In the genomic region with DNA sequence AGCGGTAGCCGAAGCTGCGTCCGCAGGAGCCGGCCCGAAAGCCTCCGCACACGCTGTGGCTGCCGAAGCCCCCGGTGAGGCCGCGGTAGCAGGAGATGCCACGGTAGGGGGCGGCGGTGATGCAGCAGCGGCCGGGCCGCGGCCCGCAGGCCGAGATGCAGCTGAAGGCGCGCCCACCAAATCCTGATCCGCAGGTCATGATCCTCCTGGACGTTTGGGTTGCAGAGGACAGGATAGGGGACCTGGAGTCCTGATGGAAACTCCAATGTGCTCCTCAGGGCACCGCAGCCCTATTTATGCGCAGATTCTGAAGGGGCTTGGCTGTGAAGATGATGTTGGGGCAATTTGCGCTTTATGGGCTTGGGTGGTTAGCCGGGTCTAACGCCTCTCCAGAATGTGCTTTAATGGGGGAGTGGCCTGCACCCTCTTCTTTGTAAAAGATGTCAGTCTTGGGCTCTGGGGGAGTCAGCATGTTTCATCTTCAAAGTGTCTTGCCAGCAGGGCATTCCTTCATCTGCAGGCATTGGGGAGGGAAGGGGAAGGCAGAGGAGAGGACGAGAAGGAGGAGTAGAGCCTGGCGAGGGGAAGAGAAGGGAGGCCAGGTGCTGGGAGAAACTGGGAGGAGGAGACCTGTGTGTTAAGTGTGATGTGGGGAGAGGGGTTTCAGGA, we compare ENCODE assay signal across 29 cellular contexts. TPM values are rescaled to one million over a fixed set of nuclear protein-coding genes. Genes with fewer than 3 reads are reported as not detected.
DNase-seq lines count a peak whose midpoint lies in the region; ATAC-seq and TF ChIP-seq lines count a peak whose summit lies in the region.
"Had no signal": no experiment of that assay in that cellular context is flagged by ENCODE, and none has a peak within 500 bp of the region (broad histone marks: within the 10 kb centered on the region; RNA-seq: fewer than 3 reads in every experiment).

Gene KRT81 (minus strand): TSS at position 268 of the 669 bp plus-strand sequence. CDS start 69 bp downstream, at position 199.

- CTCF ChIA-PET in PC-3 (lab: Charles Lee), result no interaction called here

- H3K4me2 ChIP-seq in PC-3 (ENCODE audit: low read length), result no peak within 1 kb of the TSS

- ATAC-seq in Right ventricle myocardium superior (ENCODE audit: poor library complexity), result no peak
- ATAC-seq in PC-3, result no peak
- ATAC-seq in HG02588 (IDR thresholded peaks at IDR 0.05; ENCODE audit: unreplicated experiment), result no peak
- no peak for ATAC-seq in GM21447 (IDR thresholded peaks at IDR 0.05; ENCODE audit: unreplicated experiment)
- ATAC-seq: body of pancreas; gastroesophageal sphincter; pancreas; right cardiac atrium; stimulated activated naive CD8-positive, alpha-beta T cell treated with anti-CD3 and anti-CD28 coated beads, Interleukin-15, Interleukin-2, amounts not matched to agents 100 U/mL and 50 U/mL, for 24 hours; WTC11 had no signal

- H3K27ac ChIP-seq in PC-3 (ENCODE audit: low read length), result no peak within 1 kb of the TSS
- H3K27ac ChIP-seq: body of pancreas, gastroesophageal sphincter, pancreas, RWPE1, SK-N-MC, thoracic aorta, uterus had no signal

- DNase-seq in cardiac septum (ENCODE audit: low spot score) (peak; percentile 29), Right ventricle myocardium superior (no peak), PC-3 (no peak), mesenteric fat pad (ENCODE audit: low spot score) (peak; percentile 20), AG20443 (ENCODE audit: low spot score) (no peak)
- no peak for DNase-seq in activated CD4-positive, alpha-beta T cell treated with anti-CD3 and anti-CD28 coated beads for 1 hour
- DNase-seq: activated naive CD4-positive, alpha-beta T cell treated with anti-CD3 and anti-CD28 coated beads for 36 hours; body of pancreas; C1 segment of cervical spinal cord; cerebellar nuclear complex; DMS153; HCEC 1CT; NCI-H2107; NCI-H446 treated with DMSO at 0.1 percent for 48 hours; right cardiac atrium; stimulated activated CD4-positive, alpha-beta T cell treated with anti-CD3 and anti-CD28 coated beads, Interleukin-2, amount 100 ng/mL, for 24 hours; stimulated activated naive CD8-positive, alpha-beta T cell treated with anti-CD3 and anti-CD28 coated beads, Interleukin-15, Interleukin-2, amounts not matched to agents 100 U/mL and 50 U/mL, for 24 hours; T-helper 1 cell; uterus had no signal

- no peak for TF ChIP-seq CTCF in PC-3 (conservative IDR thresholded peaks at IDR 0.05; ENCODE audit: low read depth, low read length)

- no peaks in the 10 kb centered on the region for H3K9me3 ChIP-seq in PC-3 (ENCODE audit: low read length)
- H3K9me3 ChIP-seq: body of pancreas, gastroesophageal sphincter, pancreas, thoracic aorta, uterus had no signal

- peaks cover 3% of the 10 kb centered on the region for H3F3A ChIP-seq in PC-3 (ENCODE audit: low read length, unreplicated experiment)

- no peaks in the 10 kb centered on the region for H3K9me2 ChIP-seq in PC-3 (replicated peaks; ENCODE audit: low read length)

- peaks cover 14% of the 10 kb centered on the region for H3K36me3 ChIP-seq in PC-3 (ENCODE audit: low read depth, low read length)
- H3K36me3 ChIP-seq: gastroesophageal sphincter, pancreas, thoracic aorta, uterus had no signal

- POLR2A ChIA-PET in PC-3 (lab: Charles Lee; ENCODE audit: unreplicated experiment), result no interaction called here

- H3K4me1 ChIP-seq in PC-3 (ENCODE audit: insufficient read depth, low read length), result peaks cover 10% of the 10 kb centered on the region
- H3K4me1 ChIP-seq: body of pancreas, gastroesophageal sphincter, pancreas, uterus had no signal

- no peak within 1 kb of the TSS for H3K4me3 ChIP-seq in PC-3 (ENCODE audit: low read length)
- H3K4me3 ChIP-seq: body of pancreas, gastroesophageal sphincter, pancreas, SK-N-MC, thoracic aorta, uterus had no signal

- BruUV-seq in PC-3 (replicated peaks; lab: Mats Ljungman, UMichigan), result no TSS peak

- intact Hi-C loops in cardiac septum (cut with DNase I), result no loop called here
- intact Hi-C loops in Right ventricle myocardium superior (cut with DNase I), result no loop called here
- intact Hi-C loops in PC-3 (cut with micrococcal nuclease), result no loop called here

- no peaks in the 10 kb centered on the region for H3K27me3 ChIP-seq in PC-3 (ENCODE audit: low read length)
- H3K27me3 ChIP-seq: body of pancreas, pancreas, uterus had no signal

- H3K79me2 ChIP-seq in PC-3 (ENCODE audit: low read length), result peaks cover 19% of the 10 kb centered on the region

- no peak within 1 kb of the TSS for H3K9ac ChIP-seq in PC-3 (ENCODE audit: low read length)

- no peak within 1 kb of the TSS for H2AFZ ChIP-seq in PC-3 (ENCODE audit: low read length)

- H4K20me1 ChIP-seq in PC-3 (ENCODE audit: low read length), result peaks cover 14% of the 10 kb centered on the region

RNA-seq across cellular contexts. Expression of gene KRT81, which starts in this region (rescaled TPM):
- not detected for total RNA-seq in cardiac septum
- not detected for total RNA-seq in Right ventricle myocardium superior
- total RNA-seq in PC-3 (2014; rRNA removed), result 1,688 and 2,042 TPM in 2 replicates
- not detected for total RNA-seq in mesenteric fat pad
- total RNA-seq: activated naive CD4-positive, alpha-beta T cell treated with anti-CD3 and anti-CD28 coated beads for 36 hours; body of pancreas; endothelial cell of umbilical vein; OCI-LY7; right cardiac atrium; uterus had no signal

Comparison
In these comparisons a context has a peak if more than half of its experiments do, and no peak if none do; other contexts are left out.
1. RNA of gene KRT81 (total RNA-seq): 1,688 to 2,042 TPM in PC-3; not detected in cardiac septum (single experiment), not detected in Right ventricle myocardium superior (single experiment) and not detected in mesenteric fat pad (single experiment); every median in the first group is over 1,000 times any median in the second.
2. Peak in DNase-seq in cardiac septum; RNA of the gene not detected or under 1 TPM.
3. Peak in DNase-seq in mesenteric fat pad; RNA of the gene not detected or under 1 TPM.